In genomic region chr6:111995409-111995808, GRCh38 we compare ENCODE assay signal across 23 cellular contexts. TPM values are rescaled to one million over a fixed set of nuclear protein-coding genes. Genes with fewer than 3 reads are reported as not detected.
DNase-seq lines count a peak whose midpoint lies in the region; ATAC-seq, FAIRE-seq and TF ChIP-seq lines count a peak whose summit lies in the region.
"Had no signal": no experiment of that assay in that cellular context is flagged by ENCODE, and none has a peak within 500 bp of the region (broad histone marks: within the 10 kb centered on the region; RNA-seq: fewer than 3 reads in every experiment).

No MANE protein-coding gene starts in this region.

- TF ChIP-seq CTCF in A673 (conservative IDR thresholded peaks at IDR 0.05; ENCODE audit: low read depth, low read length): no peak

- no peaks in the 10 kb centered on the region for H3K36me3 ChIP-seq in A673 (ENCODE audit: insufficient read depth, low read length, poor library complexity, severe bottlenecking)

- no peak overlapping the region for H3K4me3 ChIP-seq in A673 (ENCODE audit: low read depth, low read length, poor library complexity, severe bottlenecking)

- peak; percentile 46 for ATAC-seq in esophagus mucosa
- ATAC-seq: activated T-helper 17 cell treated with anti-CD3 and anti-CD28 coated beads, Interleukin-2, amount 50 U/mL, for 72 hours; natural killer cell had no signal

- no peak for FAIRE-seq in H54 (lab: Jason Lieb, UNC)
- FAIRE-seq: GM12891, urothelium cell line had no signal

- TF ChIP-seq POLR2A in H54 (IDR thresholded peaks at IDR 0.05; ENCODE audit: low read depth, low read length): no peak

- H3K9me3 ChIP-seq in A673 (ENCODE audit: low read depth, low read length, poor library complexity, severe bottlenecking): no peaks in the 10 kb centered on the region

- DNase-seq in A673 (ENCODE audit: low spot score): peak; percentile 63
- peak; percentile 64 for DNase-seq in Daoy (ENCODE audit: low read depth)
- peak; percentile 16 for DNase-seq in NCI-H69 (lab: John Stamatoyannopoulos, UW)
- DNase-seq in NCI-H526 treated with DMSO at 0.1 percent for 48 hours (lab: John Stamatoyannopoulos, UW): no peak
- DNase-seq in H54 (ENCODE audit: insufficient read length, low spot score): no peak
- DNase-seq in HuH-7 (ENCODE audit: low spot score): no peak
- DNase-seq: activated B cell treated with CpG ODN at 0.5 μM for 24 hours; amygdala; hippocampal formation; islet precursor cell; natural killer cell; NCI-H1436 treated with DMSO at 0.1 percent for 48 hours; NCI-H2227 treated with DMSO at 0.1 percent for 48 hours; SHP77; stimulated activated CD4-positive, alpha-beta T cell treated with anti-CD3 and anti-CD28 coated beads, Interleukin-2, amount 100 ng/mL, for 48 hours had no signal

- peaks cover 9% of the 10 kb centered on the region for H3K4me1 ChIP-seq in A673 (ENCODE audit: insufficient read depth, low read length, poor library complexity, severe bottlenecking)
- H3K4me1 ChIP-seq: parathyroid adenoma had no signal

- H3K27me3 ChIP-seq in A673 (replicated peaks; ENCODE audit: insufficient read depth, low read depth, low read length, poor library complexity): no peaks in the 10 kb centered on the region

- POLR2A ChIA-PET in A673 (lab: Charles Lee; ENCODE audit: low non-redundant PET): no interaction called here

- CTCF ChIA-PET in A673 (lab: Charles Lee): no interaction called here

- H3K27ac ChIP-seq in A673 (ENCODE audit: low read depth, low read length, poor library complexity, severe bottlenecking): no peak overlapping the region
- H3K27ac ChIP-seq: parathyroid adenoma had no signal

- no TSS peak for BruUV-seq in A673 (replicated peaks; lab: Mats Ljungman, UMichigan)

- intact Hi-C loops in A673 (cut with micrococcal nuclease; ENCODE audit: unreplicated experiment): loop anchor here (5.0 kb wide), 1 partner anchor 123 kb away; the partner anchor contains the start of gene FYN

RNA-seq across cellular contexts. Expression of gene CCN6, which starts 58.5 kb away (rescaled TPM):
- not detected in 2 replicates for total RNA-seq in A673 (2021)
- not detected in 2 replicates for total RNA-seq in Daoy (2014; rRNA removed; shearing (Covaris generic))
- not detected for total RNA-seq in esophagus mucosa
- total RNA-seq: activated B cell treated with CpG ODN at 0.5 μM for 24 hours; activated CD8-positive, alpha-beta memory T cell treated with anti-CD3 and anti-CD28 coated beads for 36 hours; fibroblast of villous mesenchyme; natural killer cell; T-helper 2 cell treated with Interferon-gamma antibody and Interleukin-4, amounts not matched to agents 100 ng/mL and 5 ng/mL, for 36 hours had no signal

Comparison
In these comparisons a context has a peak if more than half of its experiments do, and no peak if none do; other contexts are left out.
1. DNase-seq: peak in A673 (single experiment), Daoy (single experiment) and NCI-H69 (single experiment); none in NCI-H526 treated with DMSO at 0.1 percent for 48 hours (single experiment), H54 (single experiment) and HuH-7 (single experiment).